Comparison of ENCODE assay signal across 20 cellular contexts in genomic region chrX:48883729-48884128, GRCh38. TPM values are rescaled to one million over a fixed set of nuclear protein-coding genes. Genes with fewer than 3 reads are reported as not detected.
DNase-seq lines count a peak whose midpoint lies in the region; TF ChIP-seq lines count a peak whose summit lies in the region.
"Had no signal": no experiment of that assay in that cellular context is flagged by ENCODE, and none has a peak within 500 bp of the region (broad histone marks: within the 10 kb centered on the region; RNA-seq: fewer than 3 reads in every experiment).

No MANE protein-coding gene starts in this region.

- peaks cover 42% of the 10 kb centered on the region for H3K9me3 Mint-ChIP-seq in endodermal cell

- H3K4me1 ChIP-seq in endodermal cell (ENCODE audit: control insufficient read depth, insufficient read depth, low read length), result no peaks in the 10 kb centered on the region
- H3K4me1 ChIP-seq: BE2C, breast epithelium, lower lobe of right lung, uterus had no signal

- H3K27ac Mint-ChIP-seq in endodermal cell, result no peak overlapping the region

- no peaks in the 10 kb centered on the region for H3K4me1 Mint-ChIP-seq in endodermal cell

- no peaks in the 10 kb centered on the region for H3K27me3 ChIP-seq in endodermal cell (ENCODE audit: control insufficient read depth, insufficient read depth, low read length, poor library complexity, severe bottlenecking)
- H3K27me3 ChIP-seq: BE2C, uterus had no signal

- 50 to 80% methylated on average over 2 to 10 of the region's 10 CpGs for WGBS in endodermal cell (ENCODE audit: insufficient coverage in 1 of 2, insufficient read length in 1 of 2), 2 experiments

- H3K4me3 Mint-ChIP-seq in endodermal cell, result no peak overlapping the region

- no peaks in the 10 kb centered on the region for H3K36me3 Mint-ChIP-seq in endodermal cell (ENCODE audit: low read depth)

- H3K9ac ChIP-seq in endodermal cell (ENCODE audit: extremely low read depth, low read length, poor library complexity, severe bottlenecking), result no peak overlapping the region

- TF ChIP-seq CTCF in endodermal cell (conservative IDR thresholded peaks at IDR 0.05), result peak; percentile 21

- no peaks in the 10 kb centered on the region for H3K36me3 ChIP-seq in endodermal cell (ENCODE audit: control insufficient read depth, insufficient read depth, low read length)
- H3K36me3 ChIP-seq: BE2C, breast epithelium, lower lobe of right lung, uterus had no signal

- H3K27me3 Mint-ChIP-seq in endodermal cell (ENCODE audit: insufficient read depth), result no peaks in the 10 kb centered on the region

- H3K9me3 ChIP-seq in endodermal cell (ENCODE audit: control insufficient read depth, low read length), result no peaks in the 10 kb centered on the region
- H3K9me3 ChIP-seq: BE2C, breast epithelium, lower lobe of right lung, uterus had no signal

- no peak overlapping the region for H3K27ac ChIP-seq in endodermal cell (ENCODE audit: low read depth, low read length)
- H3K27ac ChIP-seq: breast epithelium, lower lobe of right lung, uterus had no signal

- DNase-seq in DMS53 (lab: John Stamatoyannopoulos, UW), result peak; percentile 51
- DNase-seq in DMS53 treated with DMSO at 0.1 percent for 48 hours (lab: John Stamatoyannopoulos, UW; ENCODE audit: unreplicated experiment), result no peak
- DNase-seq in NCI-H526 treated with DMSO at 0.1 percent for 48 hours (lab: John Stamatoyannopoulos, UW), result peak; percentile 2
- DNase-seq in endodermal cell, result no peak
- no peak for DNase-seq in iPS-NIHi7 (ENCODE audit: extremely low spot score)
- DNase-seq in activated CD8-positive, alpha-beta memory T cell treated with anti-CD3 and anti-CD28 coated beads for 24 hours, result no peak
- DNase-seq: 8988T; activated CD4-positive, alpha-beta T cell treated with anti-CD3 and anti-CD28 coated beads, Interleukin-2, amount 50 U/mL, for 4 hours; activated gamma-delta T cell; BE2C; COR-L47; GOT3; lower lobe of right lung; NCI-H1092; NCI-H2081 treated with DMSO at 0.1 percent for 48 hours; SHP77; stimulated activated CD8-positive, alpha-beta memory T cell treated with anti-CD3 and anti-CD28 coated beads, Interleukin-4, amount 100 ng/mL, for 48 hours; uterus had no signal

- H3K4me3 ChIP-seq in endodermal cell (ENCODE audit: low read length), result no peak overlapping the region
- H3K4me3 ChIP-seq: breast epithelium, lower lobe of right lung, uterus had no signal

RNA-seq across cellular contexts. Expression of gene TIMM17B, which starts 13.8 kb away (rescaled TPM):
- total RNA-seq in endodermal cell, result 10 to 100 TPM; 78.6 to 83.3 TPM
- polyA plus RNA-seq in endodermal cell (2013, experiment 1 of 2), result 76.0 TPM
- polyA plus RNA-seq in endodermal cell (2013, experiment 2 of 2), result 62.0 TPM

RNA-seq across cellular contexts. Expression of gene PQBP1, which starts 14.0 kb away (rescaled TPM):
- total RNA-seq in endodermal cell, result 10 to 100 TPM; 46.6 to 69.0 TPM
- polyA plus RNA-seq in endodermal cell (2013, experiment 1 of 2), result 57.8 TPM
- polyA plus RNA-seq in endodermal cell (2013, experiment 2 of 2), result 51.3 TPM

RNA-seq across cellular contexts. Expression of gene SLC35A2, which starts 27.7 kb away (rescaled TPM):
- 10 to 100 TPM; 22.8 to 24.7 TPM for total RNA-seq in endodermal cell
- polyA plus RNA-seq in endodermal cell (2013, experiment 1 of 2), result 14.2 TPM
- 17.5 TPM for polyA plus RNA-seq in endodermal cell (2013, experiment 2 of 2)

RNA-seq across cellular contexts. Expression of gene PIM2, which starts 35.1 kb away (rescaled TPM):
- 10 to 100 TPM; 26.2 to 94.0 TPM for total RNA-seq in endodermal cell
- polyA plus RNA-seq in endodermal cell (2013, experiment 1 of 2), result 17.8 TPM
- polyA plus RNA-seq in endodermal cell (2013, experiment 2 of 2), result 16.2 TPM

RNA-seq across cellular contexts. Expression of gene PCSK1N, which starts 48.3 kb away (rescaled TPM):
- 1 to 10 TPM; 2.9 to 4.0 TPM for total RNA-seq in endodermal cell
- 41.3 TPM for polyA plus RNA-seq in endodermal cell (2013, experiment 1 of 2)
- polyA plus RNA-seq in endodermal cell (2013, experiment 2 of 2), result 47.1 TPM
- total RNA-seq: fibroblast of villous mesenchyme had no signal

Comparison
In these comparisons a context has a peak if more than half of its experiments do, and no peak if none do; other contexts are left out.
1. DNase-seq: peak in DMS53 (single experiment) and NCI-H526 treated with DMSO at 0.1 percent for 48 hours (single experiment); none in DMS53 treated with DMSO at 0.1 percent for 48 hours (single experiment), endodermal cell (single experiment), iPS-NIHi7 (single experiment) and activated CD8-positive, alpha-beta memory T cell treated with anti-CD3 and anti-CD28 coated beads for 24 hours (single experiment).